1 cellular context compared by ENCODE assay signal in genomic region chr19:56377105-56377924, GRCh38.
TF ChIP-seq lines count a peak whose summit lies in the region.

No MANE protein-coding gene starts in this region.

TF ChIP-seq in SK-N-SH treated with all-trans-retinoic acid at 6 μM for 48 hours, 23 proteins besides CTCF, POLR2A, EP300 and RAD21 (continued from another document):
- no peak for TF ChIP-seq CREB5 (CRISPR knock-in tag; IDR thresholded peaks at IDR 0.05; ENCODE audit: low read depth)
- no peak for TF ChIP-seq BACH2 (CRISPR knock-in tag; IDR thresholded peaks at IDR 0.05; ENCODE audit: borderline replicate concordance)
- TF ChIP-seq OSR1 (CRISPR knock-in tag; IDR thresholded peaks at IDR 0.05), result no peak
- TF ChIP-seq POU6F1 (CRISPR knock-in tag; IDR thresholded peaks at IDR 0.05; ENCODE audit: borderline replicate concordance, low read depth), result no peak
- TF ChIP-seq ZNF8 (CRISPR knock-in tag; IDR thresholded peaks at IDR 0.05), result no peak
- TF ChIP-seq TCF4 (CRISPR knock-in tag; IDR thresholded peaks at IDR 0.05; ENCODE audit: borderline replicate concordance), result no peak
- no peak for TF ChIP-seq PATZ1 (CRISPR knock-in tag; IDR thresholded peaks at IDR 0.05; ENCODE audit: borderline replicate concordance)
- no peak for TF ChIP-seq TOX (CRISPR knock-in tag; IDR thresholded peaks at IDR 0.05; ENCODE audit: borderline replicate concordance)
- no peak for TF ChIP-seq ARNTL (CRISPR knock-in tag; IDR thresholded peaks at IDR 0.05; ENCODE audit: borderline replicate concordance, low read depth)
